ENCODE assay signal across 15 cellular contexts in the genomic region with DNA sequence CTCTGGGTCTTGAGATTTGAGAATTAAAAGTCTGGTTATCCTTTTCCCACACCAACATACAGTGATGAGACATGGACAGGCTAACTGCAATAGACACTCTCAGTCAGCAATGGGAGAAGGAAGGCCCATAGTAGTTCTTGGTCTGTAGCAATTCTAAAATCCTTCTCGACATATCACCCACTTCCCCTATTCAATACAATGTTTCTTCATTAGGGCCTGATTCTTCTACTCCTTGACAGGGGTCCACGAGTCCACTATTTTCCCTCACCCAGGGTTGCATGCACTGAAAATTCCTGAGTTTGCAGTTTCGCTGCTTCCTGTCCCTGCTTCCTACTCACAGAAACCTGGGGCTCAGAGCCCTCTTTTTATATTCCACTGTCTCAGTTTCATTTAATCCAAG.
DNase-seq lines count a peak whose midpoint lies in the region; ATAC-seq and TF ChIP-seq lines count a peak whose summit lies in the region.
"Had no signal": no experiment of that assay in that cellular context is flagged by ENCODE, and none has a peak within 500 bp of the region (broad histone marks: within the 10 kb centered on the region; RNA-seq: fewer than 3 reads in every experiment).

No MANE protein-coding gene starts in this region.

- H3K9me3 Mint-ChIP-seq in nephron progenitor cell (no peaks in the 10 kb centered on the region), neural progenitor cell (no peaks in the 10 kb centered on the region)

- H3K4me3 ChIP-seq in OCI-LY7 (ENCODE audit: low read depth, low read length, poor library complexity, severe bottlenecking) (no peak overlapping the region), neural progenitor cell (no peak overlapping the region)
- H3K4me3 ChIP-seq: coronary artery had no signal

- H3K4me1 ChIP-seq in OCI-LY7 (ENCODE audit: insufficient read depth, low read length, poor library complexity, severe bottlenecking) = peaks cover 35% of the 10 kb centered on the region
- no peaks in the 10 kb centered on the region for H3K4me1 ChIP-seq in neural progenitor cell

- DNase-seq in OCI-LY7 (ENCODE audit: low spot score) (no peak), nephron progenitor cell (no peak), NCI-H1092 (lab: John Stamatoyannopoulos, UW) (no peak), neural progenitor cell (ENCODE audit: low spot score) (no peak), NCI-H1436 treated with DMSO at 0.1 percent for 48 hours (lab: John Stamatoyannopoulos, UW) (no peak), HuH-7 (ENCODE audit: low spot score) (no peak)
- DNase-seq: activated naive CD4-positive, alpha-beta T cell treated with anti-CD3 and anti-CD28 coated beads, Interleukin-2, amount 10 ng/mL, durations not matched to agents 7 days and 5 days; BE2C; IMR-90; NCI-H1436; SW 1271 had no signal

- H3K27me3 ChIP-seq in neural progenitor cell = no peaks in the 10 kb centered on the region
- H3K27me3 ChIP-seq: BE2C had no signal

- BruUV-seq in OCI-LY7 (replicated peaks; lab: Mats Ljungman, UMichigan) = no TSS peak

- H3K27ac ChIP-seq in OCI-LY7 (ENCODE audit: low read depth, low read length, poor library complexity, severe bottlenecking) = no peak overlapping the region
- no peak overlapping the region for H3K27ac ChIP-seq in neural progenitor cell
- H3K27ac ChIP-seq: coronary artery had no signal

- TF ChIP-seq CTCF in OCI-LY7 (conservative IDR thresholded peaks at IDR 0.05; ENCODE audit: low read length) (no peak), nephron progenitor cell (IDR thresholded peaks at IDR 0.05) (no peak), neural progenitor cell (IDR thresholded peaks at IDR 0.05) (no peak)

- ATAC-seq in GM18907 (IDR thresholded peaks at IDR 0.05; ENCODE audit: unreplicated experiment) (peak; percentile 55), HG02943 (IDR thresholded peaks at IDR 0.05; ENCODE audit: low read depth, unreplicated experiment) (peak; percentile 33)

- H3K9me2 ChIP-seq in OCI-LY7 (ENCODE audit: insufficient read depth, low read length) = no peaks in the 10 kb centered on the region

- POLR2A ChIA-PET in OCI-LY7 (lab: Charles Lee) = interaction anchor here (0.7 to 0.8 kb wide), 2 partner anchors 10 to 551 kb away, joined by 3 to 4 read pairs; no protein-coding TSS in a partner anchor

- H3K27me3 Mint-ChIP-seq in nephron progenitor cell (ENCODE audit: low read depth, poor library complexity) = no peaks in the 10 kb centered on the region
- no peaks in the 10 kb centered on the region for H3K27me3 Mint-ChIP-seq in neural progenitor cell (ENCODE audit: insufficient read depth, low read depth)
- H3K27me3 Mint-ChIP-seq: activated naive CD4-positive, alpha-beta T cell treated with anti-CD3 and anti-CD28 coated beads, Interleukin-2, amount 10 ng/mL, durations not matched to agents 7 days and 5 days; progenitor cell of endocrine pancreas had no signal

- no peaks in the 10 kb centered on the region for H3K79me2 ChIP-seq in OCI-LY7 (ENCODE audit: insufficient read depth, low read depth, low read length)
- no peaks in the 10 kb centered on the region for H3K79me2 ChIP-seq in neural progenitor cell (ENCODE audit: low read depth)

- H3K27ac Mint-ChIP-seq in nephron progenitor cell = peak overlapping the region; percentile 28
- H3K27ac Mint-ChIP-seq in neural progenitor cell = no peak overlapping the region
- H3K27ac Mint-ChIP-seq: activated naive CD4-positive, alpha-beta T cell treated with anti-CD3 and anti-CD28 coated beads, Interleukin-2, amount 10 ng/mL, durations not matched to agents 7 days and 5 days; progenitor cell of endocrine pancreas had no signal

- H3K9me3 ChIP-seq in OCI-LY7 (ENCODE audit: low read length) (peaks cover 8% of the 10 kb centered on the region), neural progenitor cell (ENCODE audit: low read depth) (no peaks in the 10 kb centered on the region)
- H3K9me3 ChIP-seq: BE2C had no signal

- 0 out of 2 replicates have a peak, but pooled peaks cover 6% of the 10 kb centered on the region for H3K36me3 ChIP-seq in OCI-LY7 (ENCODE audit: insufficient read depth, low read length)
- no peaks in the 10 kb centered on the region for H3K36me3 ChIP-seq in neural progenitor cell
- H3K36me3 ChIP-seq: BE2C had no signal

- peak overlapping the region; percentile 90 for H2AFZ ChIP-seq in OCI-LY7 (ENCODE audit: low read length)
- H2AFZ ChIP-seq in neural progenitor cell (replicated peaks) = no peak overlapping the region

- no peak overlapping the region for H3K9ac ChIP-seq in neural progenitor cell

- no peaks in the 10 kb centered on the region for H3K4me1 Mint-ChIP-seq in nephron progenitor cell
- peaks cover 10% of the 10 kb centered on the region for H3K4me1 Mint-ChIP-seq in neural progenitor cell
- H3K4me1 Mint-ChIP-seq: activated naive CD4-positive, alpha-beta T cell treated with anti-CD3 and anti-CD28 coated beads, Interleukin-2, amount 10 ng/mL, durations not matched to agents 7 days and 5 days had no signal

- H3K4me2 ChIP-seq in OCI-LY7 (ENCODE audit: low read length) (peak overlapping the region; percentile 54), neural progenitor cell (no peak overlapping the region)

- H3K4me3 Mint-ChIP-seq in nephron progenitor cell (no peak overlapping the region), neural progenitor cell (no peak overlapping the region)
- H3K4me3 Mint-ChIP-seq: activated naive CD4-positive, alpha-beta T cell treated with anti-CD3 and anti-CD28 coated beads, Interleukin-2, amount 10 ng/mL, durations not matched to agents 7 days and 5 days had no signal

- H3K36me3 Mint-ChIP-seq in nephron progenitor cell (ENCODE audit: low read depth) = no peaks in the 10 kb centered on the region
- H3K36me3 Mint-ChIP-seq in neural progenitor cell = no peaks in the 10 kb centered on the region
- H3K36me3 Mint-ChIP-seq: activated naive CD4-positive, alpha-beta T cell treated with anti-CD3 and anti-CD28 coated beads, Interleukin-2, amount 10 ng/mL, durations not matched to agents 7 days and 5 days had no signal

- H3F3A ChIP-seq in neural progenitor cell (ENCODE audit: low read depth) = no peaks in the 10 kb centered on the region

- intact Hi-C loops in OCI-LY7 (cut with micrococcal nuclease; ENCODE audit: unreplicated experiment) = no loop called here

- CTCF ChIA-PET in OCI-LY7 (lab: Charles Lee; ENCODE audit: unreplicated experiment) = no interaction called here

- H4K20me1 ChIP-seq in OCI-LY7 (ENCODE audit: insufficient read depth, low read length) = no peaks in the 10 kb centered on the region
- H4K20me1 ChIP-seq in neural progenitor cell (ENCODE audit: low read depth) = no peaks in the 10 kb centered on the region
